28 cellular contexts compared by ENCODE assay signal in genomic region chr5:68129364-68129763, GRCh38.
"Had no signal": no experiment of that assay in that cellular context is flagged by ENCODE, and none has a peak within 500 bp of the region (broad histone marks: within the 10 kb centered on the region; RNA-seq: fewer than 3 reads in every experiment).

No MANE protein-coding gene starts in this region.

- H3K9me3 ChIP-seq: colonic mucosa, esophagus muscularis mucosa, esophagus squamous epithelium, gastrocnemius medialis, gastroesophageal sphincter, heart left ventricle had no signal

- H3K36me3 ChIP-seq: colonic mucosa, esophagus muscularis mucosa, esophagus squamous epithelium, gastrocnemius medialis, gastroesophageal sphincter, heart left ventricle, heart right ventricle had no signal

- H3K27ac ChIP-seq: colonic mucosa, coronary artery, dorsolateral prefrontal cortex, epithelial cell of prostate, esophagus muscularis mucosa, esophagus squamous epithelium, foreskin keratinocyte, gastrocnemius medialis, gastroesophageal sphincter, heart left ventricle, heart right ventricle had no signal

- FAIRE-seq: colon, endometrium, endothelial cell of umbilical vein, frontal cortex had no signal

- DNase-seq: colonic mucosa; cortex of kidney; dermis blood vessel endothelial cell; dorsolateral prefrontal cortex; effector CD4-positive, alpha-beta T cell; effector CD8-positive, alpha-beta T cell; effector memory CD4-positive, alpha-beta T cell; effector memory CD8-positive, alpha-beta T cell; endodermal cell; erythroblast; esophagus squamous epithelium; foreskin fibroblast; foreskin keratinocyte; foreskin melanocyte; gastrocnemius medialis; glutamatergic neuron; head of caudate nucleus; heart left ventricle; heart right ventricle had no signal

- H3K4me3 ChIP-seq: colonic mucosa, coronary artery, dorsolateral prefrontal cortex, esophagus muscularis mucosa, esophagus squamous epithelium, gastrocnemius medialis, gastroesophageal sphincter, heart left ventricle, heart right ventricle had no signal

- H3K27me3 ChIP-seq: colonic mucosa, dorsolateral prefrontal cortex, esophagus muscularis mucosa, esophagus squamous epithelium, foreskin keratinocyte, gastrocnemius medialis, gastroesophageal sphincter, heart left ventricle, heart right ventricle had no signal

- ATAC-seq: effector memory CD8-positive, alpha-beta T cell; esophagus mucosa; foreskin keratinocyte; gastrocnemius medialis; gastroesophageal sphincter; heart left ventricle; heart right ventricle had no signal

- H3K4me1 ChIP-seq: colonic mucosa, esophagus muscularis mucosa, foreskin keratinocyte, gastrocnemius medialis, gastroesophageal sphincter, heart left ventricle, heart right ventricle had no signal
